ENCODE assay signal across 8 cellular contexts in the genomic region with DNA sequence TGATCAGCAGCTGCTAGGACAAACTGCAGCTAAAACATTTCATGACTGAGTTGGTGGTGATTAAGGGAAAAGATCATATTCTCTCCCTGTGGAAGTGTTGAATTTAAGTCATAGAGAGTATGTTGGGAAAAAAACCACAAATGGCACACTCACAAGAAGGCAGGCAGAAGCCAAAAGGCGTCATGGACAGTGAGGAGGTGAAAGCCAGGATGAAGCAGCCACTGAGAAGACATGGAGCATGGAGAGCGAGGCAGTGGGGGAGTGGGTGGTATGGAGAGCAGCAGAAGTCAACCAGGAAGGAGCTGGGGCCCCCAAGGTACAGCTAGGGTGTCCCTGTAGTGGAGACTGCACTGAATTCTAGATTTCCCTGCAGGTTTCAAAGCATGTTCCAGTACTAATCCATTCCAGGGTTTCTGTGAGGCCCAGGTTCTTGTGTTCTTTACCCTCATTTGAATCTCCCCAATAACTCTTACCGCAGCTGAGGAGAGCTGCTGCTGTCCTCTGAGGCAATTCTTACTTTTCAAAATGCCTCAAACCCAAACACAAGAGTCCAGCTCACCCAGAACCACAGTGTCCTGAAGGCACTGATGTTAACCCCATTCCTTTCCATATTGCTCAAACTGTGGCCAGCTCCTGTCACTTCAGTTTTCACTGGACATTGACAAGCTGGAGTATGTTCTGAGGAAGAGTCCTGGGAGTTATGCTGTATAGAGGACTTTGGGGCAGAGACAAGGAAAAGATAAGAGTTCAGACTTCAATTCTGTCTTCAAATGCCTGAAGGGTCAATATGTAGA.
DNase-seq lines count a peak whose midpoint lies in the region; ATAC-seq and TF ChIP-seq lines count a peak whose summit lies in the region.

No MANE protein-coding gene starts in this region.

- H3K27me3 ChIP-seq in MM.1S (replicated peaks; ENCODE audit: insufficient read depth, low read length): no peaks in the 10 kb centered on the region

- H3K27ac ChIP-seq in MM.1S (ENCODE audit: low read length): peak overlapping the region; percentile 97

- H3K4me1 ChIP-seq in MM.1S (ENCODE audit: low read length): peaks cover 91% of the 10 kb centered on the region

- peak overlapping the region; percentile 88 for H3K9ac ChIP-seq in MM.1S (ENCODE audit: low read length)

- H3F3A ChIP-seq in MM.1S (ENCODE audit: insufficient read depth, low read length): peaks cover 77% of the 10 kb centered on the region

- peak overlapping the region; percentile 91 for H3K4me2 ChIP-seq in MM.1S (ENCODE audit: low read depth, low read length)

- peaks cover 49% of the 10 kb centered on the region for H3K79me2 ChIP-seq in MM.1S (ENCODE audit: low read length)

- H3K36me3 ChIP-seq in MM.1S (replicated peaks; ENCODE audit: insufficient read depth, low read length): no peaks in the 10 kb centered on the region

- H2AFZ ChIP-seq in MM.1S (ENCODE audit: low read length): 0 out of 2 replicates have a peak overlapping the region, but pooled peaks have one; percentile 12

- H4K20me1 ChIP-seq in MM.1S (ENCODE audit: insufficient read depth, low read length): no peaks in the 10 kb centered on the region

- peak overlapping the region; percentile 55 for H3K4me3 ChIP-seq in MM.1S (ENCODE audit: low read length)

- no peaks in the 10 kb centered on the region for H3K9me2 ChIP-seq in MM.1S (replicated peaks; ENCODE audit: insufficient read depth, low read length)

- no peaks in the 10 kb centered on the region for H3K9me3 ChIP-seq in MM.1S (replicated peaks; ENCODE audit: insufficient read depth, low read length)

- no peak for TF ChIP-seq CTCF in MM.1S (IDR thresholded peaks at IDR 0.05; ENCODE audit: low read length)

- peak; percentile 29 for ATAC-seq in GM18499 (IDR thresholded peaks at IDR 0.05; ENCODE audit: insufficient read depth, unreplicated experiment)

- peak; percentile 94 for DNase-seq in H4 (ENCODE audit: low spot score)
- DNase-seq in MM.1S: peak; percentile 86
- DNase-seq in iPS-NIHi7 (ENCODE audit: extremely low spot score): peak; percentile 28
- no peak for DNase-seq in C1 segment of cervical spinal cord (lab: John Stamatoyannopoulos, UW)
- no peak for DNase-seq in ecto neural progenitor cell (ENCODE audit: low spot score)
- no peak for DNase-seq in effector CD4-positive, alpha-beta T cell
- no peak for DNase-seq in NCI-H446 treated with DMSO at 0.1 percent for 48 hours (lab: John Stamatoyannopoulos, UW)

Comparison
In these comparisons a context has a peak if more than half of its experiments do, and no peak if none do; other contexts are left out.
1. DNase-seq: peak in H4 (single experiment), MM.1S (single experiment) and iPS-NIHi7 (single experiment); none in C1 segment of cervical spinal cord (0 of 14), ecto neural progenitor cell (single experiment), effector CD4-positive, alpha-beta T cell (single experiment) and NCI-H446 treated with DMSO at 0.1 percent for 48 hours (single experiment).